Comparison of ENCODE assay signal across 26 cellular contexts in genomic region chr1:87867631-87868030, GRCh38.
DNase-seq lines count a peak whose midpoint lies in the region; ATAC-seq and TF ChIP-seq lines count a peak whose summit lies in the region.
"Had no signal": no experiment of that assay in that cellular context is flagged by ENCODE, and none has a peak within 500 bp of the region (broad histone marks: within the 10 kb centered on the region; RNA-seq: fewer than 3 reads in every experiment).

No MANE protein-coding gene starts in this region.

- DNase-seq in AG08395 (ENCODE audit: low spot score) (peak; percentile 58), GM23248 (peak; percentile 79), amniotic epithelial cell (ENCODE audit: low read depth) (peak; percentile 19), fibroblast of mammary gland (ENCODE audit: low read depth) (peak; percentile 83), sciatic nerve (ENCODE audit: low spot score) (no peak), right cardiac atrium (no peak), T-helper 1 cell (no peak)
- no peak for DNase-seq in effector memory CD4-positive, alpha-beta T cell
- DNase-seq: activated CD4-positive, alpha-beta T cell treated with anti-CD3 and anti-CD28 coated beads for 1 hour; activated CD8-positive, alpha-beta T cell treated with anti-CD3 and anti-CD28 coated beads, Interleukin-2, amount 10 ng/mL, durations not matched to agents 7 days and 5 days; activated effector memory CD4-positive, alpha-beta T cell treated with anti-CD3 and anti-CD28 coated beads, Interleukin-2, amount 50 U/mL, for 16 hours; activated T-cell treated with anti-CD3 and anti-CD28 coated beads for 4 hours; Caco-2; DND-41; effector memory CD8-positive, alpha-beta T cell; esophagus squamous epithelium; heart left ventricle; KG1; left colon; mesenchymal stem cell; NCI-H1694; NCI-H526 treated with DMSO at 0.1 percent for 48 hours; stimulated activated CD4-positive, alpha-beta T cell treated with anti-CD3 and anti-CD28 coated beads, Interleukin-1b, Interleukin-23, amount 100 ng/mL, for 48 hours had no signal

- H3K9me3 ChIP-seq in GM23248 (ENCODE audit: low read depth): no peaks in the 10 kb centered on the region
- no peaks in the 10 kb centered on the region for H3K9me3 ChIP-seq in effector memory CD4-positive, alpha-beta T cell (ENCODE audit: control insufficient read depth, low read length)
- no peaks in the 10 kb centered on the region for H3K9me3 ChIP-seq in right cardiac atrium (ENCODE audit: control insufficient read depth, low read length)
- H3K9me3 ChIP-seq: Caco-2, esophagus squamous epithelium, prostate gland had no signal

- intact Hi-C loops in sciatic nerve (cut with DNase I): no loop called here
- intact Hi-C loops in right cardiac atrium (cut with DNase I): no loop called here

- H3K27me3 ChIP-seq in GM23248 (replicated peaks; ENCODE audit: insufficient read depth): no peaks in the 10 kb centered on the region
- H3K27me3 ChIP-seq in effector memory CD4-positive, alpha-beta T cell (replicated peaks; ENCODE audit: control insufficient read depth, insufficient read depth, low read length, poor library complexity, severe bottlenecking): no peaks in the 10 kb centered on the region
- H3K27me3 ChIP-seq in right cardiac atrium (ENCODE audit: control insufficient read depth, insufficient read depth): no peaks in the 10 kb centered on the region
- H3K27me3 ChIP-seq: BLaER1 treated with 17β-estradiol and CSF1 and Interleukin-3, amounts not matched to agents 10 nM and 100 nM; esophagus squamous epithelium; heart left ventricle had no signal

- peaks cover 15% of the 10 kb centered on the region for H3F3A ChIP-seq in GM23248 (ENCODE audit: insufficient read depth)

- H3K4me1 ChIP-seq in GM23248 (ENCODE audit: insufficient read depth) (peaks cover 25% of the 10 kb centered on the region), right cardiac atrium (ENCODE audit: control insufficient read depth, insufficient read depth, low read length) (no peaks in the 10 kb centered on the region)
- H3K4me1 ChIP-seq in effector memory CD4-positive, alpha-beta T cell (ENCODE audit: control insufficient read depth, insufficient read depth, low read length, poor library complexity, severe bottlenecking): no peaks in the 10 kb centered on the region
- H3K4me1 ChIP-seq: Caco-2, esophagus squamous epithelium, prostate gland had no signal

- H3K9me2 ChIP-seq in GM23248 (ENCODE audit: insufficient read depth): 0 out of 2 replicates have a peak, but pooled peaks cover 3% of the 10 kb centered on the region

- in situ Hi-C loops in GM23248 (cut with MboI): no loop called here

- H4K20me1 ChIP-seq in GM23248 (ENCODE audit: insufficient read depth): no peaks in the 10 kb centered on the region
- H4K20me1 ChIP-seq: BLaER1 treated with 17β-estradiol and CSF1 and Interleukin-3, amounts not matched to agents 10 nM and 100 nM had no signal

- ATAC-seq in sciatic nerve: no peak
- no peak for ATAC-seq in right cardiac atrium
- ATAC-seq: activated CD8-positive, alpha-beta T cell treated with anti-CD3 and anti-CD28 coated beads, Interleukin-2, amount 10 ng/mL, durations not matched to agents 7 days and 5 days; effector memory CD8-positive, alpha-beta T cell; left colon had no signal

- no peaks in the 10 kb centered on the region for H3K79me2 ChIP-seq in GM23248 (ENCODE audit: insufficient read depth)

- no peak for TF ChIP-seq CTCF in fibroblast of mammary gland (conservative IDR thresholded peaks at IDR 0.05; ENCODE audit: control insufficient read depth, insufficient read depth, low read depth, low read length)

- no peaks in the 10 kb centered on the region for H3K36me3 ChIP-seq in GM23248 (ENCODE audit: low read depth)
- H3K36me3 ChIP-seq in effector memory CD4-positive, alpha-beta T cell (ENCODE audit: control insufficient read depth, insufficient read depth, low read length): no peaks in the 10 kb centered on the region
- H3K36me3 ChIP-seq: esophagus squamous epithelium, heart left ventricle, prostate gland had no signal

- WGBS in GM23248 (ENCODE audit: low coverage in 1 of 2, low lambda C conversion rate in 2 of 2, missing lambda C conversion rate in 2 of 2), 2 experiments: 0 to 4% methylated on average over 1 of the region's 1 CpG
- WGBS in right cardiac atrium: 54% methylated on average over 1 of the region's 1 CpG

- no peak overlapping the region for H2AFZ ChIP-seq in GM23248

- H3K4me3 ChIP-seq in GM23248 (no peak overlapping the region), fibroblast of mammary gland (ENCODE audit: control insufficient read depth, low read depth, low read length) (no peak overlapping the region), right cardiac atrium (ENCODE audit: low read length) (no peak overlapping the region)
- H3K4me3 ChIP-seq in effector memory CD4-positive, alpha-beta T cell (ENCODE audit: insufficient read depth, low read depth, low read length, poor library complexity, severe bottlenecking): no peak overlapping the region
- H3K4me3 ChIP-seq: BLaER1 treated with 17β-estradiol and CSF1 and Interleukin-3, amounts not matched to agents 10 nM and 100 nM; esophagus squamous epithelium; heart left ventricle; prostate gland; skin epidermis had no signal

- H3K27ac ChIP-seq in GM23248 (no peak overlapping the region), right cardiac atrium (ENCODE audit: low read length) (no peak overlapping the region)
- no peak overlapping the region for H3K27ac ChIP-seq in effector memory CD4-positive, alpha-beta T cell (ENCODE audit: insufficient read depth, low read length, poor library complexity, severe bottlenecking)
- H3K27ac ChIP-seq: BLaER1 treated with 17β-estradiol and CSF1 and Interleukin-3, amounts not matched to agents 10 nM and 100 nM; esophagus squamous epithelium; heart left ventricle; prostate gland; skin epidermis had no signal

- H3K9ac ChIP-seq in GM23248: no peak overlapping the region
- H3K9ac ChIP-seq: BLaER1 treated with 17β-estradiol and CSF1 and Interleukin-3, amounts not matched to agents 10 nM and 100 nM had no signal

- no peak overlapping the region for H3K4me2 ChIP-seq in GM23248 (ENCODE audit: unreplicated experiment)

Comparison
In these comparisons a context has a peak if more than half of its experiments do, and no peak if none do; other contexts are left out.
1. DNase-seq: peak in AG08395 (single experiment), GM23248 (single experiment), amniotic epithelial cell (single experiment) and fibroblast of mammary gland (single experiment); none in effector memory CD4-positive, alpha-beta T cell (0 of 3), sciatic nerve (single experiment), right cardiac atrium (0 of 3) and T-helper 1 cell (0 of 5).